In the genomic region with DNA sequence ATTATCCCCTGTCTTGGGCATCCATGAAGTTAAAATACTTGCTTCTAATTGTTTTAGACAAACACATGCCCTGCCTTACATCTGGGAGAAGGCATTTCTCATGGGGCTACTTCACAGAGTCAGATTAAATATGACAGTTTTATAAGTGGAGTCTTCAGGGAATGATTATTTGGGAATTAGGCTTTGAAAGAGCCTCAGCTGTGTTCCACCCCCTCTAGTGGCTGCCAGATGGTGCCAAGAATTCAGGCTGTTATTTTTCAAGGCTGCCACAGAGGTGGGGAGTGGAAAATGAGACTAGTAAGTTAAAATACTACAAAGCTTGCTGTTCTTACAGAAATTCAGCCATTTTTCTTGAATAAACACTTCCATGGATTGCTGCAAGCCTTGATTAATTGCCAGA, we compare ENCODE assay signal across 14 cellular contexts. TPM values are rescaled to one million over a fixed set of nuclear protein-coding genes. Genes with fewer than 3 reads are reported as not detected.
A peak's percentile ranks its signal among the peaks of the same experiment; 100 is the strongest.
DNase-seq lines count a peak whose midpoint lies in the region; ATAC-seq and TF ChIP-seq lines count a peak whose summit lies in the region.
"Had no signal": no experiment of that assay in that cellular context is flagged by ENCODE, and none has a peak within 500 bp of the region (broad histone marks: within the 10 kb centered on the region; RNA-seq: fewer than 3 reads in every experiment).

No MANE protein-coding gene starts in this region.

- no peaks in the 10 kb centered on the region for H3K36me3 ChIP-seq in IMR-90 (ENCODE audit: control insufficient read depth, insufficient read depth, low read length)
- no peaks in the 10 kb centered on the region for H3K36me3 ChIP-seq in brain microvascular endothelial cell (replicated peaks)
- H3K36me3 ChIP-seq in suprapubic skin, result no peaks in the 10 kb centered on the region
- peaks cover 0 to 5% (median 2%) of the 10 kb centered on the region in 4 donors for H3K36me3 ChIP-seq in esophagus muscularis mucosa
- H3K36me3 ChIP-seq: sigmoid colon had no signal

- TF ChIP-seq CTCF in IMR-90 (conservative IDR thresholded peaks at IDR 0.05; ENCODE audit: low read depth, low read length) (peak; percentile 38), brain microvascular endothelial cell (IDR thresholded peaks at IDR 0.05; ENCODE audit: low read depth, low read length, missing control alignments) (peak; percentile 70), suprapubic skin (IDR thresholded peaks at IDR 0.05) (no peak), esophagus muscularis mucosa (IDR thresholded peaks at IDR 0.05) (peak in 1 of 3 experiments; percentile 24)

- H3K4ac ChIP-seq in IMR-90 (ENCODE audit: low read depth, low read length), result no peak overlapping the region

- H3K14ac ChIP-seq in IMR-90 (replicated peaks; ENCODE audit: low read depth, low read length), result no peak overlapping the region

- ATAC-seq in IMR-90 (ENCODE audit: low read depth), result no peak; the same call in 1 of the 2 replicates
- no peak for ATAC-seq in HG03159 (IDR thresholded peaks at IDR 0.05; ENCODE audit: unreplicated experiment)

- CTCF ChIA-PET in IMR-90 (lab: Yijun Ruan, JAX), result interaction anchor here (0.6 to 1.2 kb wide), 3 partner anchors 13 to 555 kb away, joined by 3 read pairs; no protein-coding TSS in a partner anchor

- H4K91ac ChIP-seq in IMR-90 (ENCODE audit: insufficient read depth, low read depth, low read length), result no peak overlapping the region

- no peak overlapping the region for H4K5ac ChIP-seq in IMR-90 (ENCODE audit: low read depth, low read length)

- H3K27me3 ChIP-seq in IMR-90 (ENCODE audit: control insufficient read depth, insufficient read depth, low read length) (no peaks in the 10 kb centered on the region), brain microvascular endothelial cell (replicated peaks) (no peaks in the 10 kb centered on the region), suprapubic skin (no peaks in the 10 kb centered on the region), esophagus muscularis mucosa (no peaks in the 10 kb centered on the region)
- H3K27me3 ChIP-seq: sigmoid colon, SJSA1 had no signal

- POLR2A ChIA-PET in IMR-90 (lab: Charles Lee; ENCODE audit: unreplicated experiment), result no interaction called here

- no peak for TF ChIP-seq POLR2A in IMR-90 (IDR thresholded peaks at IDR 0.05; ENCODE audit: low read depth, low read length)
- TF ChIP-seq POLR2A in suprapubic skin (IDR thresholded peaks at IDR 0.05), result no peak
- TF ChIP-seq POLR2A in esophagus muscularis mucosa (IDR thresholded peaks at IDR 0.05; ENCODE audit: low read depth), result no peak

- peak; percentile 21; the same call in 1 of the 2 replicates for TF ChIP-seq RAD21 in IMR-90 (IDR thresholded peaks at IDR 0.05; ENCODE audit: low read length)

- no TSS peak for BruUV-seq in IMR-90 (replicated peaks; lab: Mats Ljungman, UMichigan)

- no peak overlapping the region for H3K4me2 ChIP-seq in IMR-90 (ENCODE audit: low read depth, low read length)

- no peak overlapping the region for H3K18ac ChIP-seq in IMR-90 (ENCODE audit: low read depth, low read length)

- no peak overlapping the region for H2AK5ac ChIP-seq in IMR-90 (ENCODE audit: low read depth, low read length)

- dilution Hi-C loops in IMR-90 (cut with HindIII; ENCODE audit: low sequenced_read_pairs, unreplicated experiment), result no loop called here

- H3K4me1 ChIP-seq in IMR-90 (ENCODE audit: control insufficient read depth, insufficient read depth, low read length), result no peaks in the 10 kb centered on the region
- H3K4me1 ChIP-seq in suprapubic skin, result no peaks in the 10 kb centered on the region
- H3K4me1 ChIP-seq in esophagus muscularis mucosa, result no peaks in the 10 kb centered on the region
- H3K4me1 ChIP-seq: sigmoid colon, SJSA1 had no signal

- H2AK9ac ChIP-seq in IMR-90 (replicated peaks; ENCODE audit: low read depth, low read length, poor library complexity), result no peak overlapping the region

- H3K4me3 ChIP-seq in IMR-90 (ENCODE audit: insufficient read depth, low read depth, low read length) (no peak overlapping the region), brain microvascular endothelial cell (ENCODE audit: low read depth, low read length) (no peak overlapping the region), suprapubic skin (no peak overlapping the region), esophagus muscularis mucosa (no peak overlapping the region)
- H3K4me3 ChIP-seq: sigmoid colon, SJSA1 had no signal

- intact Hi-C loops in IMR-90 (cut with micrococcal nuclease), result no loop called here
- intact Hi-C loops in esophagus muscularis mucosa (cut with DNase I), result no loop called here

- DNase-seq in EL (peak; percentile 16), IMR-90 (peak; percentile 7), brain microvascular endothelial cell (peak; percentile 41), non-pigmented ciliary epithelial cell (ENCODE audit: low read depth) (peak; percentile 3), suprapubic skin (ENCODE audit: low spot score in 2 of 2) (no peak), esophagus muscularis mucosa (ENCODE audit: extremely low spot score) (no peak)
- DNase-seq: activated CD4-positive, CD25-positive, alpha-beta regulatory T cell treated with anti-CD3 and anti-CD28 coated beads, Interleukin-2, amount 50 U/mL, for 72 hours; activated T-cell treated with anti-CD3 and anti-CD28 coated beads, Interleukin-2, amount 50 U/mL, for 24 hours; DMS53; NCI-H1048; NCI-H748 treated with DMSO at 0.1 percent for 48 hours; sigmoid colon had no signal

- H3K27ac ChIP-seq in IMR-90 (ENCODE audit: insufficient read depth, low read length) (no peak overlapping the region), brain microvascular endothelial cell (no peak overlapping the region), suprapubic skin (no peak overlapping the region), esophagus muscularis mucosa (replicated peaks in 1 of 4) (no peak overlapping the region)
- H3K27ac ChIP-seq: sigmoid colon, SJSA1 had no signal

- no peak overlapping the region for H3K9ac ChIP-seq in IMR-90 (ENCODE audit: low read depth, low read length)

- no peak overlapping the region for H3K56ac ChIP-seq in IMR-90 (ENCODE audit: extremely low read depth, insufficient read depth, low read length)

- no peaks in the 10 kb centered on the region for H3K79me1 ChIP-seq in IMR-90 (ENCODE audit: low read depth in 1 of 2, low read length in 2 of 2)

- H2BK120ac ChIP-seq in IMR-90 (ENCODE audit: low read depth, low read length), result no peak overlapping the region

- H3K23ac ChIP-seq in IMR-90 (ENCODE audit: low read depth, low read length), result no peak overlapping the region

- H2BK5ac ChIP-seq in IMR-90 (ENCODE audit: low read depth, low read length, poor library complexity, severe bottlenecking), result no peak overlapping the region

- H2BK15ac ChIP-seq in IMR-90 (ENCODE audit: low read depth, low read length), result no peak overlapping the region

- H4K20me1 ChIP-seq in IMR-90 (ENCODE audit: insufficient read depth, low read length), result no peaks in the 10 kb centered on the region

- H2BK20ac ChIP-seq in IMR-90 (ENCODE audit: low read depth, low read length), result no peak overlapping the region

- H2AFZ ChIP-seq in IMR-90 (replicated peaks; ENCODE audit: low read length, poor library complexity), result no peak overlapping the region

- H4K8ac ChIP-seq in IMR-90 (ENCODE audit: low read depth in 2 of 2, low read length in 2 of 2), result no peak overlapping the region

- H3K9me3 ChIP-seq in IMR-90 (ENCODE audit: control insufficient read depth, insufficient read depth, low read length), result peaks cover 6% of the 10 kb centered on the region; the same call in 1 of the 2 replicates
- peaks cover 13% of the 10 kb centered on the region for H3K9me3 ChIP-seq in suprapubic skin
- peaks cover 0 to 20% (median 9%) of the 10 kb centered on the region in 4 donors for H3K9me3 ChIP-seq in esophagus muscularis mucosa

- no peaks in the 10 kb centered on the region for H3K9me1 ChIP-seq in IMR-90 (ENCODE audit: insufficient read depth, low read length)

- no peak for TF ChIP-seq EP300 in suprapubic skin (IDR thresholded peaks at IDR 0.05)
- TF ChIP-seq EP300 in esophagus muscularis mucosa (IDR thresholded peaks at IDR 0.05), result no peak

- in situ Hi-C loops in IMR-90 (cut with MboI; ENCODE audit: low sequenced_read_pairs), result no loop called here
- in situ Hi-C loops in brain microvascular endothelial cell (cut with HindIII; ENCODE audit: low pct_ligation_motif_present, low sequenced_read_pairs), result no loop called here

TF ChIP-seq in IMR-90, 13 proteins besides CTCF, POLR2A, EP300 and RAD21:
- TF ChIP-seq NFE2L2 (IDR thresholded peaks at IDR 0.05; ENCODE audit: low read depth, low read length) (no peak), RCOR1 (IDR thresholded peaks at IDR 0.05; ENCODE audit: insufficient replicate concordance, low read length) (no peak), SMC3 (IDR thresholded peaks at IDR 0.05; ENCODE audit: low read depth, low read length) (peak; percentile 23; the same call in 1 of the 2 replicates), BHLHE40 (IDR thresholded peaks at IDR 0.05; ENCODE audit: low read depth, low read length) (no peak)
TF ChIP-seq in IMR-90: peak in this region for 1.

RNA-seq across cellular contexts. Expression of gene DNAH11, which starts 45.8 kb away (rescaled TPM):
- total RNA-seq in IMR-90 (2012; rRNA removed) (under 0.01 TPM in 1 of 2 replicates, not detected in the other), suprapubic skin (10 to 100 TPM in 1 of 4 donors, 1 to 10 TPM in 2, under 1 TPM in 1; 0.57 to 48.3 (median 1.8) TPM), esophagus muscularis mucosa (10 to 100 TPM in 3 of 4 donors, 1 to 10 TPM in 1; 8.7 to 16.6 (median 13.1) TPM)
- not detected in 2 replicates for polyA plus RNA-seq in IMR-90 (2012; rRNA removed)
- polyA plus RNA-seq in IMR-90 (2012; cell fraction: cytosol; rRNA removed), result not detected in 2 replicates
- 0.01 TPM in 1 of 2 replicates, not detected in the other for polyA plus RNA-seq in IMR-90 (2012; cell fraction: nucleus; rRNA removed; ENCODE audit: low replicate concordance)

Comparison
In these comparisons a context has a peak if more than half of its experiments do, and no peak if none do; other contexts are left out.
1. DNase-seq: peak in EL (single experiment), IMR-90 (single experiment), brain microvascular endothelial cell (single experiment) and non-pigmented ciliary epithelial cell (single experiment); none in suprapubic skin (0 of 2) and esophagus muscularis mucosa (single experiment).
2. CTCF ChIP-seq: peak in IMR-90 (single experiment) and brain microvascular endothelial cell (single experiment); none in suprapubic skin (0 of 2).